In genomic region chr19:56099638-56100539, GRCh38 we compare ENCODE assay signal across 1 cellular context.
TF ChIP-seq lines count a peak whose summit lies in the region.

No MANE protein-coding gene starts in this region.

TF ChIP-seq in HepG2, 621 proteins besides CTCF, POLR2A, EP300 and RAD21:
- no peak for TF ChIP-seq TARDBP (CRISPR knock-in tag; IDR thresholded peaks at IDR 0.05)
- 0 out of 2 replicates have a peak, but pooled peaks have one; percentile 40 for TF ChIP-seq ZNF839 (CRISPR knock-in tag; IDR thresholded peaks at IDR 0.05; ENCODE audit: borderline replicate concordance)
- TF ChIP-seq FOXC1 (CRISPR knock-in tag; IDR thresholded peaks at IDR 0.05; ENCODE audit: borderline replicate concordance) = no peak
- no peak for TF ChIP-seq HMGA1 (CRISPR knock-in tag; conservative IDR thresholded peaks at IDR 0.05)
- no peak for TF ChIP-seq BCL3 (CRISPR knock-in tag; IDR thresholded peaks at IDR 0.05)
- TF ChIP-seq, protein P1, sequence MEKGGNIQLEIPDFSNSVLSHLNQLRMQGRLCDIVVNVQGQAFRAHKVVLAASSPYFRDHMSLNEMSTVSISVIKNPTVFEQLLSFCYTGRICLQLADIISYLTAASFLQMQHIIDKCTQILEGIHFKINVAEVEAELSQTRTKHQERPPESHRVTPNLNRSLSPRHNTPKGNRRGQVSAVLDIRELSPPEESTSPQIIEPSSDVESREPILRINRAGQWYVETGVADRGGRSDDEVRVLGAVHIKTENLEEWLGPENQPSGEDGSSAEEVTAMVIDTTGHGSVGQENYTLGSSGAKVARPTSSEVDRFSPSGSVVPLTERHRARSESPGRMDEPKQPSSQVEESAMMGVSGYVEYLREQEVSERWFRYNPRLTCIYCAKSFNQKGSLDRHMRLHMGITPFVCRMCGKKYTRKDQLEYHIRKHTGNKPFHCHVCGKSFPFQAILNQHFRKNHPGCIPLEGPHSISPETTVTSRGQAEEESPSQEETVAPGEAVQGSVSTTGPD (CRISPR knock-in tag; IDR thresholded peaks at IDR 0.05) = no peak
- TF ChIP-seq ZNF17 (CRISPR knock-in tag; IDR thresholded peaks at IDR 0.05) = no peak
- TF ChIP-seq, protein P2, sequence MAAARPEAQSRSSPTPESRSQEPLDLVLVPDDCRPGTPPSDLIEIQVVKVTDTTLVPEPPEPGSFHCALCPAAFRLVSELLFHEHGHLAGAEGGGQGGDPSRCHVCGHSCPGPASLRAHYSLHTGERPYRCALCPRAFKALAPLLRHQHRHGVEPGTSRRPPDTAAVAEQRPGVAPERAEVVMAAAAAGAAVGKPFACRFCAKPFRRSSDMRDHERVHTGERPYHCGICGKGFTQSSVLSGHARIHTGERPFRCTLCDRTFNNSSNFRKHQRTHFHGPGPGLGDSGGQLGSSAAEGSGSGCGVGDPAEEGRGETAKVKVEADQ (CRISPR knock-in tag; IDR thresholded peaks at IDR 0.05; ENCODE audit: borderline replicate concordance) = no peak
- no peak for TF ChIP-seq FOSL2 (CRISPR knock-in tag; IDR thresholded peaks at IDR 0.05)
- no peak for TF ChIP-seq TMF1 (CRISPR knock-in tag; IDR thresholded peaks at IDR 0.05; ENCODE audit: low read depth)
- TF ChIP-seq ZNF607 (CRISPR knock-in tag; IDR thresholded peaks at IDR 0.05; ENCODE audit: borderline replicate concordance) = no peak
- no peak for TF ChIP-seq TBX2 (CRISPR knock-in tag; IDR thresholded peaks at IDR 0.05; ENCODE audit: borderline replicate concordance)
- TF ChIP-seq, protein P3, sequence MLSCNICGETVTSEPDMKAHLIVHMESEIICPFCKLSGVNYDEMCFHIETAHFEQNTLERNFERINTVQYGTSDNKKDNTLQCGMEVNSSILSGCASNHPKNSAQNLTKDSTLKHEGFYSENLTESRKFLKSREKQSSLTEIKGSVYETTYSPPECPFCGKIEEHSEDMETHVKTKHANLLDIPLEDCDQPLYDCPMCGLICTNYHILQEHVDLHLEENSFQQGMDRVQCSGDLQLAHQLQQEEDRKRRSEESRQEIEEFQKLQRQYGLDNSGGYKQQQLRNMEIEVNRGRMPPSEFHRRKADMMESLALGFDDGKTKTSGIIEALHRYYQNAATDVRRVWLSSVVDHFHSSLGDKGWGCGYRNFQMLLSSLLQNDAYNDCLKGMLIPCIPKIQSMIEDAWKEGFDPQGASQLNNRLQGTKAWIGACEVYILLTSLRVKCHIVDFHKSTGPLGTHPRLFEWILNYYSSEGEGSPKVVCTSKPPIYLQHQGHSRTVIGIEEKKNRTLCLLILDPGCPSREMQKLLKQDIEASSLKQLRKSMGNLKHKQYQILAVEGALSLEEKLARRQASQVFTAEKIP (CRISPR knock-in tag; IDR thresholded peaks at IDR 0.05; ENCODE audit: borderline replicate concordance) = no peak
- peak; percentile 65 for TF ChIP-seq AGO2 (optimal IDR thresholded peaks at IDR 0.05; ENCODE audit: low read depth, low read length)
- TF ChIP-seq RBM22 (optimal IDR thresholded peaks at IDR 0.05; ENCODE audit: low read length) = peak; percentile 88
- no peak for TF ChIP-seq FOXP4 (CRISPR knock-in tag; IDR thresholded peaks at IDR 0.05)
- TF ChIP-seq, protein P4, sequence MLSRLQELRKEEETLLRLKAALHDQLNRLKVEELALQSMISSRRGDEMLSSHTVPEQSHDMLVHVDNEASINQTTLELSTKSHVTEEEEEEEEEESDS (CRISPR knock-in tag; IDR thresholded peaks at IDR 0.05; ENCODE audit: borderline replicate concordance) = no peak
- TF ChIP-seq MYPOP (CRISPR knock-in tag; IDR thresholded peaks at IDR 0.05) = no peak
